In genomic region chr5:128436825-128437224, GRCh38 we compare ENCODE assay signal across 15 cellular contexts.
DNase-seq lines count a peak whose midpoint lies in the region; ATAC-seq, FAIRE-seq and TF ChIP-seq lines count a peak whose summit lies in the region.
"Had no signal": no experiment of that assay in that cellular context is flagged by ENCODE, and none has a peak within 500 bp of the region (broad histone marks: within the 10 kb centered on the region; RNA-seq: fewer than 3 reads in every experiment).

No MANE protein-coding gene starts in this region.

- no peaks in the 10 kb centered on the region for H3K79me2 ChIP-seq in astrocyte (ENCODE audit: insufficient read depth, low read length)
- no peaks in the 10 kb centered on the region for H3K79me2 ChIP-seq in hepatocyte

- no peak overlapping the region for H3K9ac ChIP-seq in astrocyte (ENCODE audit: low read length)

- peaks cover 8% of the 10 kb centered on the region for H3K4me1 ChIP-seq in astrocyte (ENCODE audit: insufficient read depth, low read length)
- no peaks in the 10 kb centered on the region for H3K4me1 ChIP-seq in hepatocyte (ENCODE audit: insufficient read depth)
- no peaks in the 10 kb centered on the region for H3K4me1 ChIP-seq in esophagus squamous epithelium
- H3K4me1 ChIP-seq: SJCRH30, transverse colon had no signal

- H4K20me1 ChIP-seq in astrocyte (ENCODE audit: insufficient read depth, low read length) (no peaks in the 10 kb centered on the region), hepatocyte (ENCODE audit: insufficient read depth, poor library complexity, severe bottlenecking) (no peaks in the 10 kb centered on the region)

- no peaks in the 10 kb centered on the region for H3K9me3 Mint-ChIP-seq in HFFc6
- no peaks in the 10 kb centered on the region for H3K9me3 Mint-ChIP-seq in astrocyte (ENCODE audit: unreplicated experiment)

- FAIRE-seq in astrocyte (lab: Jason Lieb, UNC), result peak; percentile 71
- FAIRE-seq: K562 had no signal

- H3K27me3 ChIP-seq in AG04450 (ENCODE audit: control insufficient read depth, insufficient read depth, low read length) (no peaks in the 10 kb centered on the region), astrocyte (ENCODE audit: insufficient read depth, low read length) (no peaks in the 10 kb centered on the region), hepatocyte (no peaks in the 10 kb centered on the region), esophagus squamous epithelium (no peaks in the 10 kb centered on the region)
- H3K27me3 ChIP-seq: SJCRH30, transverse colon had no signal

- H3K27me3 Mint-ChIP-seq in HFFc6 (ENCODE audit: insufficient read depth), result peaks cover 3% of the 10 kb centered on the region; the same call in 1 of the 2 replicates
- no peaks in the 10 kb centered on the region for H3K27me3 Mint-ChIP-seq in astrocyte (ENCODE audit: low read depth, unreplicated experiment)

- H2AFZ ChIP-seq in astrocyte (ENCODE audit: low read depth, low read length) (no peak overlapping the region), hepatocyte (no peak overlapping the region)

- whole genome bisulfite sequencing in hepatocyte (ENCODE audit: low lambda C conversion rate, missing lambda C conversion rate), result 70% methylated on average over 3 of the region's 3 CpGs
- 34 to 49% methylated on average over 3 of the region's 3 CpGs for WGBS in esophagus squamous epithelium, 2 donors

- TF ChIP-seq CTCF in AG04450 (IDR thresholded peaks at IDR 0.05; ENCODE audit: low read depth, low read length), result no peak
- TF ChIP-seq CTCF in HFFc6 (IDR thresholded peaks at IDR 0.05), result no peak
- no peak for TF ChIP-seq CTCF in astrocyte (IDR thresholded peaks at IDR 0.05; ENCODE audit: insufficient read depth, low read depth, low read length)
- no peak for TF ChIP-seq CTCF in hepatocyte (IDR thresholded peaks at IDR 0.05; ENCODE audit: poor library complexity)
- TF ChIP-seq CTCF in esophagus squamous epithelium (IDR thresholded peaks at IDR 0.05), result no peak

- H3K4me3 ChIP-seq in AG04450 (ENCODE audit: low read depth, low read length) (no peak overlapping the region), astrocyte (ENCODE audit: insufficient read depth, low read depth, low read length) (no peak overlapping the region), hepatocyte (no peak overlapping the region), esophagus squamous epithelium (no peak overlapping the region)
- H3K4me3 ChIP-seq: K562, SJCRH30, transverse colon had no signal

- H3K27ac ChIP-seq in AG04450 (ENCODE audit: low read depth, low read length) (no peak overlapping the region), astrocyte (ENCODE audit: low read depth, low read length) (peak overlapping the region; percentile 74), hepatocyte (peak overlapping the region; percentile 46), esophagus squamous epithelium (no peak overlapping the region)
- H3K27ac ChIP-seq: C4-2B, SJCRH30, transverse colon had no signal

- intact Hi-C loops in esophagus squamous epithelium (cut with DNase I), result no loop called here

- H3K9me3 ChIP-seq in AG04450 (ENCODE audit: control insufficient read depth, insufficient read depth, low read length) (no peaks in the 10 kb centered on the region), astrocyte (ENCODE audit: insufficient read depth, low read depth, low read length) (no peaks in the 10 kb centered on the region), hepatocyte (ENCODE audit: low read depth) (no peaks in the 10 kb centered on the region), esophagus squamous epithelium (no peaks in the 10 kb centered on the region)
- H3K9me3 ChIP-seq: SJCRH30, transverse colon had no signal

- POLR2A ChIA-PET in AG04450 (lab: Yijun Ruan, JAX), result no interaction called here

- DNase-seq in AG04450 (ENCODE audit: low read depth, low spot score) (peak; percentile 24), HFFc6 (peak; percentile 93), astrocyte (ENCODE audit: low read depth) (peak; percentile 75), hepatocyte (ENCODE audit: low spot score) (peak; percentile 42), esophagus squamous epithelium (lab: John Stamatoyannopoulos, UW) (no peak), activated gamma-delta T cell (lab: John Stamatoyannopoulos, UW) (no peak), left lobe of liver (ENCODE audit: low spot score) (no peak)
- no peak for DNase-seq in activated CD4-positive, alpha-beta T cell treated with anti-CD3 and anti-CD28 coated beads, Interleukin-2, amount 50 U/mL, for 48 hours
- DNase-seq: activated CD4-positive, alpha-beta T cell treated with anti-CD3 and anti-CD28 coated beads for 1 hour; activated gamma-delta T cell treated with Interleukin-2 at 50 U/mL for 16 hours; effector CD4-positive, alpha-beta T cell; SJCRH30; transverse colon had no signal

- peak overlapping the region; percentile 98 for H3K27ac Mint-ChIP-seq in HFFc6
- peak overlapping the region; percentile 98 for H3K27ac Mint-ChIP-seq in astrocyte (ENCODE audit: unreplicated experiment)

- H3K9me2 ChIP-seq in hepatocyte (replicated peaks; ENCODE audit: insufficient read depth), result no peaks in the 10 kb centered on the region

- no peaks in the 10 kb centered on the region for H3K36me3 ChIP-seq in astrocyte (ENCODE audit: insufficient read depth, low read length)
- H3K36me3 ChIP-seq in hepatocyte (replicated peaks; ENCODE audit: insufficient read depth, low read depth), result no peaks in the 10 kb centered on the region
- H3K36me3 ChIP-seq in esophagus squamous epithelium, result no peaks in the 10 kb centered on the region
- H3K36me3 ChIP-seq: SJCRH30, transverse colon had no signal

- CTCF ChIA-PET in AG04450 (lab: Charles Lee), result no interaction called here

- H3K4me3 Mint-ChIP-seq in HFFc6 (peak overlapping the region; percentile 53; the same call in 1 of the 2 replicates), astrocyte (ENCODE audit: unreplicated experiment) (no peak overlapping the region)

- peaks cover 9% of the 10 kb centered on the region for H3K36me3 Mint-ChIP-seq in HFFc6 (ENCODE audit: low read depth)
- H3K36me3 Mint-ChIP-seq in astrocyte (ENCODE audit: low read depth, unreplicated experiment), result peaks cover 1% of the 10 kb centered on the region

- no peak for ATAC-seq in left lobe of liver
- ATAC-seq: K562 had no signal

- TF ChIP-seq POLR2A in esophagus squamous epithelium (IDR thresholded peaks at IDR 0.05), result no peak

- H3K4me1 Mint-ChIP-seq in HFFc6 (ENCODE audit: low read depth) (peaks cover 13% of the 10 kb centered on the region), astrocyte (ENCODE audit: low read depth, unreplicated experiment) (peaks cover 12% of the 10 kb centered on the region)

- peak overlapping the region; percentile 35 for H3K4me2 ChIP-seq in astrocyte (ENCODE audit: low read length)
- H3K4me2 ChIP-seq in hepatocyte, result no peak overlapping the region

Comparison
In these comparisons a context has a peak if more than half of its experiments do, and no peak if none do; other contexts are left out.
1. DNase-seq: peak in AG04450 (single experiment), HFFc6 (single experiment), astrocyte (single experiment) and hepatocyte (single experiment); none in activated CD4-positive, alpha-beta T cell treated with anti-CD3 and anti-CD28 coated beads, Interleukin-2, amount 50 U/mL, for 48 hours (0 of 2), esophagus squamous epithelium (single experiment), activated gamma-delta T cell (single experiment) and left lobe of liver (single experiment).
2. H3K27ac ChIP-seq: peak in astrocyte (single experiment) and hepatocyte (single experiment); none in AG04450 (single experiment) and esophagus squamous epithelium (0 of 4).